ENCODE assay signal across 8 cellular contexts in genomic region chr4:169492436-169493163, GRCh38.
DNase-seq lines count a peak whose midpoint lies in the region; ATAC-seq, FAIRE-seq and TF ChIP-seq lines count a peak whose summit lies in the region.

No MANE protein-coding gene starts in this region.

- H3K36me3 ChIP-seq in ascending aorta (peaks cover 0 to 9% of the 10 kb centered on the region in 2 donors), kidney (ENCODE audit: control insufficient read depth in 1 of 2, insufficient read depth in 2 of 2, low read length in 2 of 2) (no peaks in the 10 kb centered on the region), tibial nerve (peaks cover 0 to 55% (median 0%) of the 10 kb centered on the region in 3 donors)

- no peak for FAIRE-seq in kidney (lab: Jason Lieb, UNC)

- peak; percentile 28 to 57 (median 40) for TF ChIP-seq CTCF in ascending aorta (IDR thresholded peaks at IDR 0.05)
- peak; percentile 49 for TF ChIP-seq CTCF in kidney (IDR thresholded peaks at IDR 0.05; ENCODE audit: borderline replicate concordance, extremely low read depth, insufficient read depth)
- TF ChIP-seq CTCF in tibial nerve (IDR thresholded peaks at IDR 0.05) = peak; percentile 11 to 55 (median 36)

- no peaks in the 10 kb centered on the region for H3K4me1 ChIP-seq in ascending aorta
- H3K4me1 ChIP-seq in kidney (ENCODE audit: control insufficient read depth in 1 of 2, insufficient read depth in 1 of 2, low read depth in 1 of 2, low read length in 2 of 2) = no peaks in the 10 kb centered on the region
- no peaks in the 10 kb centered on the region for H3K4me1 ChIP-seq in tibial nerve

- H3K27me3 ChIP-seq in ascending aorta = no peaks in the 10 kb centered on the region
- no peaks in the 10 kb centered on the region for H3K27me3 ChIP-seq in tibial nerve

- H3K27ac ChIP-seq in ascending aorta (no peak overlapping the region), kidney (ENCODE audit: low read depth in 2 of 2, low read length in 2 of 2) (no peak overlapping the region), tibial nerve (no peak overlapping the region), substantia nigra (ENCODE audit: low read depth, low read length, poor library complexity, severe bottlenecking) (no peak overlapping the region)

- DNase-seq in DMS114 treated with DMSO at 0.1 percent for 48 hours (lab: John Stamatoyannopoulos, UW; ENCODE audit: unreplicated experiment) = peak; percentile 19
- peak; percentile 30 for DNase-seq in NCI-H748 (lab: John Stamatoyannopoulos, UW; ENCODE audit: unreplicated experiment)
- DNase-seq in ascending aorta (ENCODE audit: low spot score in 2 of 2) = no peak
- DNase-seq in kidney = no peak
- DNase-seq in tibial nerve (ENCODE audit: low spot score in 2 of 2) = no peak
- no peak for DNase-seq in substantia nigra (lab: John Stamatoyannopoulos, UW)
- DNase-seq in amniotic stem cell (lab: John Stamatoyannopoulos, UW) = no peak

- 62 to 68% methylated on average over 10 of the region's 10 CpGs for WGBS in tibial nerve, 2 donors

- peak; percentile 59 for ATAC-seq in GM21360 (IDR thresholded peaks at IDR 0.05; ENCODE audit: unreplicated experiment)

- H3K4me3 ChIP-seq in ascending aorta (no peak overlapping the region), kidney (ENCODE audit: low read length in 2 of 2) (no peak overlapping the region), tibial nerve (no peak overlapping the region)

- TF ChIP-seq POLR2A in tibial nerve (IDR thresholded peaks at IDR 0.05) = no peak

- TF ChIP-seq EP300 in tibial nerve (IDR thresholded peaks at IDR 0.05) = no peak

- H3K9ac ChIP-seq in kidney (ENCODE audit: low read length in 2 of 2) = no peak overlapping the region

- H3K9me3 ChIP-seq in ascending aorta (no peaks in the 10 kb centered on the region), kidney (ENCODE audit: control insufficient read depth in 1 of 2, low read length in 2 of 2) (no peaks in the 10 kb centered on the region), tibial nerve (peaks cover 0 to 36% (median 4%) of the 10 kb centered on the region in 4 donors)

- intact Hi-C loops in ascending aorta (cut with DNase I) (no loop called here), kidney (cut with DNase I) (no loop called here)

Comparison
In these comparisons a context has a peak if more than half of its experiments do, and no peak if none do; other contexts are left out.
1. DNase-seq: peak in DMS114 treated with DMSO at 0.1 percent for 48 hours (single experiment) and NCI-H748 (single experiment); none in ascending aorta (0 of 2), kidney (single experiment), tibial nerve (0 of 2), substantia nigra (0 of 49) and amniotic stem cell (single experiment).
2. Peak in every context shown above with its lines, with median percentiles within 50 percentile points of each other: CTCF ChIP-seq.